ENCODE assay signal across 1 cellular context in genomic region chr20:50320910-50321796, GRCh38.
TF ChIP-seq lines count a peak whose summit lies in the region.

No MANE protein-coding gene starts in this region.

TF ChIP-seq in HepG2, 621 proteins besides CTCF, POLR2A, EP300 and RAD21 (continued from another document and continues in another):
- TF ChIP-seq MTERF4 (CRISPR knock-in tag; IDR thresholded peaks at IDR 0.05) (no peak), ZNF441 (CRISPR knock-in tag; IDR thresholded peaks at IDR 0.05; ENCODE audit: borderline replicate concordance) (peak; percentile 58), ZNF253 (CRISPR knock-in tag; IDR thresholded peaks at IDR 0.05; ENCODE audit: borderline replicate concordance) (peak; percentile 43; the same call in 1 of the 2 replicates), MAX (IDR thresholded peaks at IDR 0.05) (peak; percentile 37), SNAI1 (CRISPR knock-in tag; IDR thresholded peaks at IDR 0.05; ENCODE audit: borderline replicate concordance) (no peak), PPARG (CRISPR knock-in tag; conservative IDR thresholded peaks at IDR 0.05) (peak; percentile 51), ZNF557 (CRISPR knock-in tag; IDR thresholded peaks at IDR 0.05) (no peak), ZBTB46 (CRISPR knock-in tag; IDR thresholded peaks at IDR 0.05; ENCODE audit: borderline replicate concordance) (peak; percentile 97), GATA4 (IDR thresholded peaks at IDR 0.05; ENCODE audit: borderline replicate concordance, low read depth) (no peak), SIN3B (IDR thresholded peaks at IDR 0.05; ENCODE audit: low read length) (no peak), RAD51 (IDR thresholded peaks at IDR 0.05; ENCODE audit: borderline replicate concordance) (no peak), RFX3 (CRISPR knock-in tag; IDR thresholded peaks at IDR 0.05) (no peak), RNF2 (conservative IDR thresholded peaks at IDR 0.05; ENCODE audit: low read depth) (no peak), ZNF879 (CRISPR knock-in tag; IDR thresholded peaks at IDR 0.05) (no peak), IRF1 (CRISPR knock-in tag; IDR thresholded peaks at IDR 0.05; ENCODE audit: low read depth) (peak; percentile 56; the same call in 1 of the 2 replicates), ZNF580 (CRISPR knock-in tag; IDR thresholded peaks at IDR 0.05; ENCODE audit: borderline replicate concordance, low read depth) (0 out of 2 replicates have a peak, but pooled peaks have one; percentile 59), BRF2 (CRISPR knock-in tag; IDR thresholded peaks at IDR 0.05) (no peak), NFIC (IDR thresholded peaks at IDR 0.05; ENCODE audit: low read length) (no peak), ZNF652 (CRISPR knock-in tag; IDR thresholded peaks at IDR 0.05; ENCODE audit: borderline replicate concordance, low read depth) (no peak), NCOA1 (CRISPR knock-in tag; IDR thresholded peaks at IDR 0.05) (peak; percentile 35; the same call in 1 of the 2 replicates), ZNF687 (CRISPR knock-in tag; IDR thresholded peaks at IDR 0.05) (peak; percentile 97), RORA (CRISPR knock-in tag; IDR thresholded peaks at IDR 0.05) (no peak), ZNF678 (CRISPR knock-in tag; IDR thresholded peaks at IDR 0.05) (0 out of 2 replicates have a peak, but pooled peaks have one; percentile 37), TBP (CRISPR knock-in tag; IDR thresholded peaks at IDR 0.05) (no peak), HIC2 (CRISPR knock-in tag; IDR thresholded peaks at IDR 0.05; ENCODE audit: low read depth) (no peak), NKX3-1 (CRISPR knock-in tag; IDR thresholded peaks at IDR 0.05) (peak; percentile 56; the same call in 1 of the 2 replicates), MYC (CRISPR knock-in tag; IDR thresholded peaks at IDR 0.05; ENCODE audit: borderline replicate concordance) (peak; percentile 61; the same call in 1 of the 2 replicates), ZNF567 (CRISPR knock-in tag; IDR thresholded peaks at IDR 0.05; ENCODE audit: borderline replicate concordance) (peak; percentile 55), ATAD3A (CRISPR knock-in tag; IDR thresholded peaks at IDR 0.05) (no peak), ZNF205 (CRISPR knock-in tag; IDR thresholded peaks at IDR 0.05) (peak; percentile 35; the same call in 1 of the 2 replicates), JUND (CRISPR knock-in tag; IDR thresholded peaks at IDR 0.05) (peak; percentile 86; the same call in 1 of the 2 replicates), ZNF616 (CRISPR knock-in tag; IDR thresholded peaks at IDR 0.05; ENCODE audit: low read depth) (no peak), ZNF343 (CRISPR knock-in tag; IDR thresholded peaks at IDR 0.05) (peak; percentile 63; the same call in 1 of the 2 replicates), BORCS8-MEF2B (CRISPR knock-in tag; IDR thresholded peaks at IDR 0.05) (peak; percentile 85; the same call in 1 of the 2 replicates), ZBTB14 (CRISPR knock-in tag; IDR thresholded peaks at IDR 0.05) (no peak), ZNF33A (CRISPR knock-in tag; IDR thresholded peaks at IDR 0.05; ENCODE audit: borderline replicate concordance) (no peak), ZBTB43 (CRISPR knock-in tag; conservative IDR thresholded peaks at IDR 0.05) (no peak), TAF1 (CRISPR knock-in tag; IDR thresholded peaks at IDR 0.05) (peak; percentile 71; the same call in 1 of the 2 replicates), CREBL2 (CRISPR knock-in tag; IDR thresholded peaks at IDR 0.05; ENCODE audit: borderline replicate concordance) (peak; percentile 76), MIXL1 (CRISPR knock-in tag; IDR thresholded peaks at IDR 0.05) (no peak), ZNF775 (CRISPR knock-in tag; IDR thresholded peaks at IDR 0.05; ENCODE audit: borderline replicate concordance) (peak; percentile 86; the same call in 1 of the 2 replicates), ZNF281 (CRISPR knock-in tag; IDR thresholded peaks at IDR 0.05; ENCODE audit: borderline replicate concordance) (peak; percentile 30; the same call in 1 of the 2 replicates), IRF9 (CRISPR knock-in tag; IDR thresholded peaks at IDR 0.05; ENCODE audit: borderline replicate concordance) (peak; percentile 92), MTF2 (CRISPR knock-in tag; IDR thresholded peaks at IDR 0.05; ENCODE audit: borderline replicate concordance) (0 out of 2 replicates have a peak, but pooled peaks have one; percentile 33), TBL1XR1 (IDR thresholded peaks at IDR 0.05; ENCODE audit: borderline replicate concordance, low read length, partially characterized antibody) (no peak), HNRNPL (IDR thresholded peaks at IDR 0.05; ENCODE audit: low read depth, low read length) (peak; percentile 79; the same call in 1 of the 2 replicates)
